In genomic region chr9:36729902-36730301, GRCh38 we compare ENCODE assay signal across 18 cellular contexts.
"Had no signal": no experiment of that assay in that cellular context is flagged by ENCODE, and none has a peak within 500 bp of the region (broad histone marks: within the 10 kb centered on the region; RNA-seq: fewer than 3 reads in every experiment).

No MANE protein-coding gene starts in this region.

- H3K36me3 Mint-ChIP-seq: activated naive CD8-positive, alpha-beta T cell; naive thymus-derived CD8-positive, alpha-beta T cell; stimulated activated memory B cell treated with anti-CD40 and anti-IgM and Interleukin-4, amounts not matched to agents 10 μg/mL and 1 μg/mL and 100 μg/mL, for 72 hours had no signal

- H3K27me3 Mint-ChIP-seq: activated naive CD8-positive, alpha-beta T cell; activated T-cell treated with anti-CD3 and anti-CD28 coated beads, Interleukin-2, amount 50 U/mL, for 24 hours; stimulated activated memory B cell treated with anti-CD40 and anti-IgM and Interleukin-4, amounts not matched to agents 10 μg/mL and 1 μg/mL and 100 μg/mL, for 72 hours had no signal

- H3K4me1 ChIP-seq: tibial artery, vagina had no signal

- H3K27me3 ChIP-seq: spleen, tibial artery, vagina had no signal

- H3K27ac Mint-ChIP-seq: activated naive CD8-positive, alpha-beta T cell; activated T-cell treated with anti-CD3 and anti-CD28 coated beads, Interleukin-2, amount 50 U/mL, for 24 hours; naive thymus-derived CD8-positive, alpha-beta T cell; progenitor cell of endocrine pancreas; T-helper 2 cell treated with Interferon-gamma antibody and Interleukin-4, amounts not matched to agents 5 μg/mL and 100 μg/mL, for 36 hours had no signal

- H3K4me3 ChIP-seq: coronary artery, lung, spleen, tibial artery, vagina had no signal

- H3K9me3 ChIP-seq: spleen, tibial artery, vagina had no signal

- FAIRE-seq: endothelial cell of umbilical vein had no signal

- H3K4me3 Mint-ChIP-seq: activated naive CD8-positive, alpha-beta T cell; activated T-cell treated with anti-CD3 and anti-CD28 coated beads, Interleukin-2, amount 50 U/mL, for 24 hours; naive thymus-derived CD8-positive, alpha-beta T cell; stimulated activated memory B cell treated with anti-CD40 and anti-IgM and Interleukin-4, amounts not matched to agents 10 μg/mL and 1 μg/mL and 100 μg/mL, for 72 hours; T-helper 2 cell treated with Interferon-gamma antibody and Interleukin-4, amounts not matched to agents 5 μg/mL and 100 μg/mL, for 36 hours had no signal

- H3K27ac ChIP-seq: coronary artery, spleen, tibial artery, vagina had no signal

- ATAC-seq: activated CD4-positive, CD25-positive, alpha-beta regulatory T cell treated with anti-CD3 and anti-CD28 coated beads, Interleukin-2, amount 50 U/mL, for 24 hours; left colon; naive thymus-derived CD8-positive, alpha-beta T cell; right cardiac atrium had no signal

- DNase-seq: activated effector memory CD4-positive, alpha-beta T cell treated with anti-CD3 and anti-CD28 coated beads, Interleukin-2, amount 50 U/mL, for 16 hours; activated T-cell treated with anti-CD3 and anti-CD28 coated beads, Interleukin-2, amount 50 U/mL, for 24 hours; effector CD4-positive, alpha-beta T cell; left colon; naive thymus-derived CD8-positive, alpha-beta T cell; right cardiac atrium; spleen; stimulated activated CD4-positive, alpha-beta T cell treated with anti-CD3 and anti-CD28 coated beads, Interleukin-1b, Interleukin-23, amount 100 ng/mL, for 48 hours; tibial artery had no signal

- H3K9me3 Mint-ChIP-seq: activated T-cell treated with anti-CD3 and anti-CD28 coated beads, Interleukin-2, amount 50 U/mL, for 24 hours; naive thymus-derived CD8-positive, alpha-beta T cell; stimulated activated memory B cell treated with anti-CD40 and anti-IgM and Interleukin-4, amounts not matched to agents 10 μg/mL and 1 μg/mL and 100 μg/mL, for 72 hours; T-helper 2 cell treated with Interferon-gamma antibody and Interleukin-4, amounts not matched to agents 5 μg/mL and 100 μg/mL, for 36 hours had no signal

- H3K36me3 ChIP-seq: spleen, tibial artery, vagina had no signal
